8 cellular contexts compared by ENCODE assay signal in the genomic region with DNA sequence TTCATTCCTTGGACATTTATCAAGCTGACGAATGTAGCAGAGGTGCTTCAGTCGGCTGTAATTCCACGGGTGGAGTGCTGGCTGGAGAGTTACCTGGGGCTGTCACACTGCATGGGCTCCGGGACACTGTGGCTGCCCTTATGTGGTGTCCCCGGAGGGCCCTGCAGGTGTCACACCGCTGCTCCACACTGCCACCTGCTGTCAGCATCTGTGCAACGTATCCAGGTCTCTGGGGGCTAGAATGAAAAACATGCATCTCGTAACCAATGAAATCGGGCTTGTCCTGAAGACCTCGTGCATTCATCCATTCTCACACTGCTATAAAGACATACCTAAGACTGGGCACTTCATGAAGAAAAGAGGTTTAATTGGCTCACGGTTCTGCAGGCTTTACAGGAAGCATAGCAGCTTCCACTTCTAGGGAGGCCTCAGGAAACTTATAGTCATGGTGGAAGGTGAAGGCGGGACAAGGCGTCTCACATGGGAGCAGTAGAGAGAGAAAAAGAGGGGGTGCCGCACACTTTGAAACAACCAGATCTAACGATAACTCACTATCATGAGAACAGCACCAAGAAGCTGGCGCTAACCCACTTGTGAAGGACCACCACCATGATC. TPM values are rescaled to one million over a fixed set of nuclear protein-coding genes. Genes with fewer than 3 reads are reported as not detected.
DNase-seq lines count a peak whose midpoint lies in the region; ATAC-seq and TF ChIP-seq lines count a peak whose summit lies in the region.

No MANE protein-coding gene starts in this region.

- H3K27ac ChIP-seq in C4-2B (no peak overlapping the region), OCI-LY3 (ENCODE audit: low read length) (no peak overlapping the region), neutrophil (no peak overlapping the region), testis (no peak overlapping the region)

- no peaks in the 10 kb centered on the region for H3K79me2 ChIP-seq in OCI-LY3 (ENCODE audit: low read length)

- WGBS in testis, 2 donors, result 51 to 66% methylated on average over 11 to 16 of the region's 16 CpGs

- H3K27me3 ChIP-seq in OCI-LY3 (ENCODE audit: low read depth, low read length) (no peaks in the 10 kb centered on the region), neutrophil (peaks cover 17% of the 10 kb centered on the region), testis (no peaks in the 10 kb centered on the region)

- DNase-seq in HCEC 1CT (peak; percentile 27), fibroblast of peridontal ligament (ENCODE audit: extremely low read depth) (peak; percentile 33), testis (peak; percentile 82)
- DNase-seq in activated T-cell treated with anti-CD3 and anti-CD28 coated beads, Interleukin-2, amount 50 U/mL, for 1 hour, result peak; percentile 87

- no peaks in the 10 kb centered on the region for H4K20me1 ChIP-seq in OCI-LY3 (ENCODE audit: insufficient read depth, low read length)

- H2AFZ ChIP-seq in OCI-LY3 (ENCODE audit: low read depth, low read length), result peak overlapping the region; percentile 60; the same call in 1 of the 2 replicates

- H3K36me3 ChIP-seq in OCI-LY3 (replicated peaks; ENCODE audit: low read depth, low read length) (no peaks in the 10 kb centered on the region), neutrophil (no peaks in the 10 kb centered on the region), testis (ENCODE audit: low read depth, missing control alignments) (no peaks in the 10 kb centered on the region)

- H3K9me3 ChIP-seq in OCI-LY3 (ENCODE audit: insufficient read depth, low read length) (no peaks in the 10 kb centered on the region), neutrophil (no peaks in the 10 kb centered on the region), testis (no peaks in the 10 kb centered on the region)

- intact Hi-C loops in testis (cut with DNase I; ENCODE audit: low total_unique reads), result no loop called here

- H3K9ac ChIP-seq in OCI-LY3 (ENCODE audit: low read length), result no peak overlapping the region

- H3K4me3 ChIP-seq in OCI-LY3 (ENCODE audit: low read length), result no peak overlapping the region
- H3K4me3 ChIP-seq in neutrophil (ENCODE audit: low read depth in 1 of 2, low read length in 1 of 2), result no peak overlapping the region
- no peak overlapping the region for H3K4me3 ChIP-seq in testis

- TF ChIP-seq POLR2A in testis (IDR thresholded peaks at IDR 0.05), result no peak

- peaks cover 11% of the 10 kb centered on the region for H3K4me1 ChIP-seq in OCI-LY3 (ENCODE audit: low read length)
- H3K4me1 ChIP-seq in neutrophil (ENCODE audit: control insufficient read depth in 1 of 2, insufficient read depth in 1 of 2, low read depth in 1 of 2, low read length in 1 of 2), result peaks cover 5 to 6% of the 10 kb centered on the region in 2 experiments
- H3K4me1 ChIP-seq in testis, result no peaks in the 10 kb centered on the region

- H3K4me2 ChIP-seq in OCI-LY3 (ENCODE audit: low read length), result no peak overlapping the region

- ATAC-seq in GM19397 (IDR thresholded peaks at IDR 0.05; ENCODE audit: unreplicated experiment), result no peak

- TF ChIP-seq CTCF in C4-2B (conservative IDR thresholded peaks at IDR 0.05) (peak; percentile 89), OCI-LY3 (IDR thresholded peaks at IDR 0.05; ENCODE audit: low read depth, low read length) (peak; percentile 70), neutrophil (IDR thresholded peaks at IDR 0.05) (peak; percentile 90), testis (IDR thresholded peaks at IDR 0.05) (peak; percentile 61 to 79 (median 72))

RNA-seq across cellular contexts. Expression of a gene that starts 46.7 kb away (rescaled TPM):
- total RNA-seq in testis, result 10 to 100 TPM; 35.7 to 58.3 TPM
- polyA plus RNA-seq in testis (ENCODE audit: insufficient read depth, low read depth, low replicate concordance), result 38.0 TPM

RNA-seq across cellular contexts. Expression of a gene that starts 54.6 kb away (rescaled TPM):
- total RNA-seq in testis, result 10 to 100 TPM; 15.7 to 17.4 TPM
- polyA plus RNA-seq in testis (ENCODE audit: insufficient read depth, low read depth, low replicate concordance), result 5.5 TPM

Comparison
In these comparisons a context has a peak if more than half of its experiments do, and no peak if none do; other contexts are left out.
1. DNase-seq: peak in every context shown above with its lines; median percentile 87 in activated T-cell treated with anti-CD3 and anti-CD28 coated beads, Interleukin-2, amount 50 U/mL, for 1 hour; 82 in testis; 33 in fibroblast of peridontal ligament; 27 in HCEC 1CT.